1 cellular context compared by ENCODE assay signal in genomic region chr9:87500491-87500890, GRCh38.
TF ChIP-seq lines count a peak whose summit lies in the region.

No MANE protein-coding gene starts in this region.

TF ChIP-seq in WTC11, 78 proteins besides CTCF, POLR2A, EP300 and RAD21 (continued from another document):
- TF ChIP-seq PREB (CRISPR knock-in tag; IDR thresholded peaks at IDR 0.05; ENCODE audit: borderline replicate concordance), result no peak
- TF ChIP-seq ZBTB21 (CRISPR knock-in tag; IDR thresholded peaks at IDR 0.05; ENCODE audit: borderline replicate concordance), result no peak
- TF ChIP-seq ZNF512 (CRISPR knock-in tag; IDR thresholded peaks at IDR 0.05; ENCODE audit: borderline replicate concordance), result no peak
- no peak for TF ChIP-seq FOXJ3 (CRISPR knock-in tag; IDR thresholded peaks at IDR 0.05; ENCODE audit: borderline replicate concordance)
- TF ChIP-seq ZNF416 (CRISPR knock-in tag; IDR thresholded peaks at IDR 0.05), result no peak
- no peak for TF ChIP-seq ZNF219 (CRISPR knock-in tag; IDR thresholded peaks at IDR 0.05; ENCODE audit: borderline replicate concordance)
- TF ChIP-seq SOX15 (CRISPR knock-in tag; IDR thresholded peaks at IDR 0.05), result no peak
- TF ChIP-seq OVOL2 (CRISPR knock-in tag; IDR thresholded peaks at IDR 0.05; ENCODE audit: borderline replicate concordance), result no peak
